1 cellular context compared by ENCODE assay signal in the genomic region with DNA sequence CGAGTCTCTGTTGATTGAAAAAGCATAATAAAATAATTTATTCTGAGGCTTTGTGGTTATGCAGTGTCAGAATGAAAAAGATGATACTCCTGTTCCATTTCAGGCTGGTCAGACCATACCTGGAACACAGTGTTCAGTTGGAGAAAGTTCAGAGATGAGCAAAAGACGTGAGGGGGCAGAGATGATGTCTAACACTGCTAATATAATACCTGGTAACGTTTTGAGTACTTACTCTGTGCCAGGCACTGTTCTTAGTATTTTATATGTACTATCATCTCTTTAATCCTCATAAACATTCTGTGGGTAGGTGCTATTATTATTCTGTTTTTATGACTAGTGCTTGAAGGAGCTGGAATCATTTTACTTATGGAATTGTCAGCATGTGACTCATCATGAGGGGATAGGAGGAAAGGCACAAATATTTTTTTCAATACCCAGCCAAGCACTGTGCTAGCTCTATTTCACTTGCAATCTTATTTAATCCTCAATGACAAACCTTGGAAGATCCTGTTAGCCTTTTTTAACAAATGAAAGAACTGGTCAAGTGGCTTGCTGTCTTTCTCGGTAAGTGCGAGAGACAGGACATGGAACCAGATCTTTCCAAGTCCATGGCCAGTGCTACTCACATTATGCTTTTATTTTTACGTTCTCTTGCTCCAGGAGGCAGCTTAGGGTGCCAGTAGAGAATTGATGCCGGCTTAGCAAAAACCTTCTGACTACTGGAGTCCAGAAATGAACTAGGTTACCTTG.
TF ChIP-seq lines count a peak whose summit lies in the region.

No MANE protein-coding gene starts in this region.

TF ChIP-seq in HEK293, 187 proteins besides CTCF, POLR2A, EP300 and RAD21 (continued from another document and continues in another):
- TF ChIP-seq, protein P1, sequence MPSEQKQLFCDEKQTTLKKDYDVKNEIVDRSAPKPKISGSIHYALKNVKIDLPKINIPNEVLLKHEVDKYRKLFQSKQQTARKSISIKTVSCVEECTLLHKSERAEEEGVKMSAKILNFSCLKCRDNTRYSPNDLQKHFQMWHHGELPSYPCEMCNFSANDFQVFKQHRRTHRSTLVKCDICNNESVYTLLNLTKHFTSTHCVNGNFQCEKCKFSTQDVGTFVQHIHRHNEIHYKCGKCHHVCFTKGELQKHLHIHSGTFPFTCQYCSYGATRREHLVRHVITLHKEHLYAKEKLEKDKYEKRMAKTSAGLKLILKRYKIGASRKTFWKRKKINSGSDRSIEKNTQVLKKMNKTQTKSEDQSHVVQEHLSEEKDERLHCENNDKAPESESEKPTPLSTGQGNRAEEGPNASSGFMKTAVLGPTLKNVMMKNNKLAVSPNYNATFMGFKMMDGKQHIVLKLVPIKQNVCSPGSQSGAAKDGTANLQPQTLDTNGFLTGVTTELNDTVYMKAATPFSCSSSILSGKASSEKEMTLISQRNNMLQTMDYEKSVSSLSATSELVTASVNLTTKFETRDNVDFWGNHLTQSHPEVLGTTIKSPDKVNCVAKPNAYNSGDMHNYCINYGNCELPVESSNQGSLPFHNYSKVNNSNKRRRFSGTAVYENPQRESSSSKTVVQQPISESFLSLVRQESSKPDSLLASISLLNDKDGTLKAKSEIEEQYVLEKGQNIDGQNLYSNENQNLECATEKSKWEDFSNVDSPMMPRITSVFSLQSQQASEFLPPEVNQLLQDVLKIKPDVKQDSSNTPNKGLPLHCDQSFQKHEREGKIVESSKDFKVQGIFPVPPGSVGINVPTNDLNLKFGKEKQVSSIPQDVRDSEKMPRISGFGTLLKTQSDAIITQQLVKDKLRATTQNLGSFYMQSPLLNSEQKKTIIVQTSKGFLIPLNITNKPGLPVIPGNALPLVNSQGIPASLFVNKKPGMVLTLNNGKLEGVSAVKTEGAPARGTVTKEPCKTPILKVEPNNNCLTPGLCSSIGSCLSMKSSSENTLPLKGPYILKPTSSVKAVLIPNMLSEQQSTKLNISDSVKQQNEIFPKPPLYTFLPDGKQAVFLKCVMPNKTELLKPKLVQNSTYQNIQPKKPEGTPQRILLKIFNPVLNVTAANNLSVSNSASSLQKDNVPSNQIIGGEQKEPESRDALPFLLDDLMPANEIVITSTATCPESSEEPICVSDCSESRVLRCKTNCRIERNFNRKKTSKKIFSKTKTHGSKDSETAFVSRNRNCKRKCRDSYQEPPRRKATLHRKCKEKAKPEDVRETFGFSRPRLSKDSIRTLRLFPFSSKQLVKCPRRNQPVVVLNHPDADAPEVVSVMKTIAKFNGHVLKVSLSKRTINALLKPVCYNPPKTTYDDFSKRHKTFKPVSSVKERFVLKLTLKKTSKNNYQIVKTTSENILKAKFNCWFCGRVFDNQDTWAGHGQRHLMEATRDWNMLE (tag by site-specific recombination; conservative IDR thresholded peaks at IDR 0.05; ENCODE audit: low read depth), result no peak
- TF ChIP-seq ZNF2 (tag by site-specific recombination; IDR thresholded peaks at IDR 0.05), result no peak
- TF ChIP-seq ZNF660 (tag by site-specific recombination; IDR thresholded peaks at IDR 0.05), result 0 out of 2 replicates have a peak, but pooled peaks have one; percentile 15
- no peak for TF ChIP-seq ZNF837 (tag by site-specific recombination; IDR thresholded peaks at IDR 0.05)
- no peak for TF ChIP-seq GFI1B (tag by site-specific recombination; IDR thresholded peaks at IDR 0.05)
- TF ChIP-seq ZSCAN30 (tag by site-specific recombination; IDR thresholded peaks at IDR 0.05), result no peak
- no peak for TF ChIP-seq ZNF112 (tag by site-specific recombination; IDR thresholded peaks at IDR 0.05)
- no peak for TF ChIP-seq ZNF302 (tag by site-specific recombination; IDR thresholded peaks at IDR 0.05; ENCODE audit: low read depth)
- TF ChIP-seq, protein P2, sequence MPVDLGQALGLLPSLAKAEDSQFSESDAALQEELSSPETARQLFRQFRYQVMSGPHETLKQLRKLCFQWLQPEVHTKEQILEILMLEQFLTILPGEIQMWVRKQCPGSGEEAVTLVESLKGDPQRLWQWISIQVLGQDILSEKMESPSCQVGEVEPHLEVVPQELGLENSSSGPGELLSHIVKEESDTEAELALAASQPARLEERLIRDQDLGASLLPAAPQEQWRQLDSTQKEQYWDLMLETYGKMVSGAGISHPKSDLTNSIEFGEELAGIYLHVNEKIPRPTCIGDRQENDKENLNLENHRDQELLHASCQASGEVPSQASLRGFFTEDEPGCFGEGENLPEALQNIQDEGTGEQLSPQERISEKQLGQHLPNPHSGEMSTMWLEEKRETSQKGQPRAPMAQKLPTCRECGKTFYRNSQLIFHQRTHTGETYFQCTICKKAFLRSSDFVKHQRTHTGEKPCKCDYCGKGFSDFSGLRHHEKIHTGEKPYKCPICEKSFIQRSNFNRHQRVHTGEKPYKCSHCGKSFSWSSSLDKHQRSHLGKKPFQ (tag by site-specific recombination; IDR thresholded peaks at IDR 0.05), result no peak
- TF ChIP-seq, protein P3, sequence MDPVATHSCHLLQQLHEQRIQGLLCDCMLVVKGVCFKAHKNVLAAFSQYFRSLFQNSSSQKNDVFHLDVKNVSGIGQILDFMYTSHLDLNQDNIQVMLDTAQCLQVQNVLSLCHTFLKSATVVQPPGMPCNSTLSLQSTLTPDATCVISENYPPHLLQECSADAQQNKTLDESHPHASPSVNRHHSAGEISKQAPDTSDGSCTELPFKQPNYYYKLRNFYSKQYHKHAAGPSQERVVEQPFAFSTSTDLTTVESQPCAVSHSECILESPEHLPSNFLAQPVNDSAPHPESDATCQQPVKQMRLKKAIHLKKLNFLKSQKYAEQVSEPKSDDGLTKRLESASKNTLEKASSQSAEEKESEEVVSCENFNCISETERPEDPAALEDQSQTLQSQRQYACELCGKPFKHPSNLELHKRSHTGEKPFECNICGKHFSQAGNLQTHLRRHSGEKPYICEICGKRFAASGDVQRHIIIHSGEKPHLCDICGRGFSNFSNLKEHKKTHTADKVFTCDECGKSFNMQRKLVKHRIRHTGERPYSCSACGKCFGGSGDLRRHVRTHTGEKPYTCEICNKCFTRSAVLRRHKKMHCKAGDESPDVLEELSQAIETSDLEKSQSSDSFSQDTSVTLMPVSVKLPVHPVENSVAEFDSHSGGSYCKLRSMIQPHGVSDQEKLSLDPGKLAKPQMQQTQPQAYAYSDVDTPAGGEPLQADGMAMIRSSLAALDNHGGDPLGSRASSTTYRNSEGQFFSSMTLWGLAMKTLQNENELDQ (tag by site-specific recombination; IDR thresholded peaks at IDR 0.05; ENCODE audit: low read depth), result no peak
- TF ChIP-seq ZNF426 (tag by site-specific recombination; IDR thresholded peaks at IDR 0.05), result no peak
- no peak for TF ChIP-seq HOXC10 (CRISPR knock-in tag; IDR thresholded peaks at IDR 0.05)
- no peak for TF ChIP-seq SALL2 (tag by site-specific recombination; IDR thresholded peaks at IDR 0.05; ENCODE audit: borderline replicate concordance)
- TF ChIP-seq FEZF1 (tag by site-specific recombination; IDR thresholded peaks at IDR 0.05), result peak; percentile 32; the same call in 1 of the 2 replicates
- TF ChIP-seq ZNF629 (tag by site-specific recombination; IDR thresholded peaks at IDR 0.05), result peak; percentile 66
- TF ChIP-seq, protein P4, sequence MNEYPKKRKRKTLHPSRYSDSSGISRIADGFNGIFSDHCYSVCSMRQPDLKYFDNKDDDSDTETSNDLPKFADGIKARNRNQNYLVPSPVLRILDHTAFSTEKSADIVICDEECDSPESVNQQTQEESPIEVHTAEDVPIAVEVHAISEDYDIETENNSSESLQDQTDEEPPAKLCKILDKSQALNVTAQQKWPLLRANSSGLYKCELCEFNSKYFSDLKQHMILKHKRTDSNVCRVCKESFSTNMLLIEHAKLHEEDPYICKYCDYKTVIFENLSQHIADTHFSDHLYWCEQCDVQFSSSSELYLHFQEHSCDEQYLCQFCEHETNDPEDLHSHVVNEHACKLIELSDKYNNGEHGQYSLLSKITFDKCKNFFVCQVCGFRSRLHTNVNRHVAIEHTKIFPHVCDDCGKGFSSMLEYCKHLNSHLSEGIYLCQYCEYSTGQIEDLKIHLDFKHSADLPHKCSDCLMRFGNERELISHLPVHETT (tag by site-specific recombination; IDR thresholded peaks at IDR 0.05), result peak; percentile 38; the same call in 1 of the 2 replicates
- TF ChIP-seq ZNF121 (tag by site-specific recombination; IDR thresholded peaks at IDR 0.05), result no peak
- TF ChIP-seq, protein P5, sequence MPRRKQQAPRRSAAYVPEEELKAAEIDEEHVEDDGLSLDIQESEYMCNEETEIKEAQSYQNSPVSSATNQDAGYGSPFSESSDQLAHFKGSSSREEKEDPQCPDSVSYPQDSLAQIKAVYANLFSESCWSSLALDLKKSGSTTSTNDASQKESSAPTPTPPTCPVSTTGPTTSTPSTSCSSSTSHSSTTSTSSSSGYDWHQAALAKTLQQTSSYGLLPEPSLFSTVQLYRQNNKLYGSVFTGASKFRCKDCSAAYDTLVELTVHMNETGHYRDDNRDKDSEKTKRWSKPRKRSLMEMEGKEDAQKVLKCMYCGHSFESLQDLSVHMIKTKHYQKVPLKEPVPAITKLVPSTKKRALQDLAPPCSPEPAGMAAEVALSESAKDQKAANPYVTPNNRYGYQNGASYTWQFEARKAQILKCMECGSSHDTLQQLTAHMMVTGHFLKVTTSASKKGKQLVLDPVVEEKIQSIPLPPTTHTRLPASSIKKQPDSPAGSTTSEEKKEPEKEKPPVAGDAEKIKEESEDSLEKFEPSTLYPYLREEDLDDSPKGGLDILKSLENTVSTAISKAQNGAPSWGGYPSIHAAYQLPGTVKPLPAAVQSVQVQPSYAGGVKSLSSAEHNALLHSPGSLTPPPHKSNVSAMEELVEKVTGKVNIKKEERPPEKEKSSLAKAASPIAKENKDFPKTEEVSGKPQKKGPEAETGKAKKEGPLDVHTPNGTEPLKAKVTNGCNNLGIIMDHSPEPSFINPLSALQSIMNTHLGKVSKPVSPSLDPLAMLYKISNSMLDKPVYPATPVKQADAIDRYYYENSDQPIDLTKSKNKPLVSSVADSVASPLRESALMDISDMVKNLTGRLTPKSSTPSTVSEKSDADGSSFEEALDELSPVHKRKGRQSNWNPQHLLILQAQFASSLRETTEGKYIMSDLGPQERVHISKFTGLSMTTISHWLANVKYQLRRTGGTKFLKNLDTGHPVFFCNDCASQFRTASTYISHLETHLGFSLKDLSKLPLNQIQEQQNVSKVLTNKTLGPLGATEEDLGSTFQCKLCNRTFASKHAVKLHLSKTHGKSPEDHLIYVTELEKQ (tag by site-specific recombination; IDR thresholded peaks at IDR 0.05; ENCODE audit: borderline replicate concordance), result 0 out of 2 replicates have a peak, but pooled peaks have one; percentile 46
- TF ChIP-seq OVOL3 (tag by site-specific recombination; IDR thresholded peaks at IDR 0.05), result no peak
- TF ChIP-seq ZBTB48 (tag by site-specific recombination; IDR thresholded peaks at IDR 0.05), result no peak
- peak; percentile 60 for TF ChIP-seq ZNF600 (tag by site-specific recombination; IDR thresholded peaks at IDR 0.05)
- TF ChIP-seq ZNF169 (tag by site-specific recombination; IDR thresholded peaks at IDR 0.05), result no peak
- TF ChIP-seq PRDM1 (tag by site-specific recombination; IDR thresholded peaks at IDR 0.05), result peak; percentile 70
- TF ChIP-seq ZNF768 (tag by site-specific recombination; IDR thresholded peaks at IDR 0.05), result no peak
- no peak for TF ChIP-seq ZNF175 (tag by site-specific recombination; IDR thresholded peaks at IDR 0.05)
- peak; percentile 37; the same call in 1 of the 2 replicates for TF ChIP-seq SP7 (tag by site-specific recombination; IDR thresholded peaks at IDR 0.05)
- TF ChIP-seq ZNF155 (tag by site-specific recombination; IDR thresholded peaks at IDR 0.05), result no peak
- no peak for TF ChIP-seq ZNF394 (tag by site-specific recombination; IDR thresholded peaks at IDR 0.05; ENCODE audit: borderline replicate concordance)
- no peak for TF ChIP-seq REPIN1 (tag by site-specific recombination; IDR thresholded peaks at IDR 0.05; ENCODE audit: low read depth)
- TF ChIP-seq BCL11A (tag by site-specific recombination; IDR thresholded peaks at IDR 0.05; ENCODE audit: low read depth), result peak; percentile 67; the same call in 1 of the 2 replicates
- TF ChIP-seq, protein P6, sequence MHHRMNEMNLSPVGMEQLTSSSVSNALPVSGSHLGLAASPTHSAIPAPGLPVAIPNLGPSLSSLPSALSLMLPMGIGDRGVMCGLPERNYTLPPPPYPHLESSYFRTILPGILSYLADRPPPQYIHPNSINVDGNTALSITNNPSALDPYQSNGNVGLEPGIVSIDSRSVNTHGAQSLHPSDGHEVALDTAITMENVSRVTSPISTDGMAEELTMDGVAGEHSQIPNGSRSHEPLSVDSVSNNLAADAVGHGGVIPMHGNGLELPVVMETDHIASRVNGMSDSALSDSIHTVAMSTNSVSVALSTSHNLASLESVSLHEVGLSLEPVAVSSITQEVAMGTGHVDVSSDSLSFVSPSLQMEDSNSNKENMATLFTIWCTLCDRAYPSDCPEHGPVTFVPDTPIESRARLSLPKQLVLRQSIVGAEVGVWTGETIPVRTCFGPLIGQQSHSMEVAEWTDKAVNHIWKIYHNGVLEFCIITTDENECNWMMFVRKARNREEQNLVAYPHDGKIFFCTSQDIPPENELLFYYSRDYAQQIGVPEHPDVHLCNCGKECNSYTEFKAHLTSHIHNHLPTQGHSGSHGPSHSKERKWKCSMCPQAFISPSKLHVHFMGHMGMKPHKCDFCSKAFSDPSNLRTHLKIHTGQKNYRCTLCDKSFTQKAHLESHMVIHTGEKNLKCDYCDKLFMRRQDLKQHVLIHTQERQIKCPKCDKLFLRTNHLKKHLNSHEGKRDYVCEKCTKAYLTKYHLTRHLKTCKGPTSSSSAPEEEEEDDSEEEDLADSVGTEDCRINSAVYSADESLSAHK (tag by site-specific recombination; IDR thresholded peaks at IDR 0.05), result no peak
- TF ChIP-seq ZFHX2 (tag by site-specific recombination; conservative IDR thresholded peaks at IDR 0.05), result no peak
- TF ChIP-seq ZNF555 (tag by site-specific recombination; conservative IDR thresholded peaks at IDR 0.05), result no peak
- no peak for TF ChIP-seq ZNF404 (tag by site-specific recombination; IDR thresholded peaks at IDR 0.05)
- TF ChIP-seq KLF10 (tag by site-specific recombination; IDR thresholded peaks at IDR 0.05), result no peak
- no peak; the same call in 1 of the 2 replicates for TF ChIP-seq ZNF558 (tag by site-specific recombination; IDR thresholded peaks at IDR 0.05)
- TF ChIP-seq, protein P7, sequence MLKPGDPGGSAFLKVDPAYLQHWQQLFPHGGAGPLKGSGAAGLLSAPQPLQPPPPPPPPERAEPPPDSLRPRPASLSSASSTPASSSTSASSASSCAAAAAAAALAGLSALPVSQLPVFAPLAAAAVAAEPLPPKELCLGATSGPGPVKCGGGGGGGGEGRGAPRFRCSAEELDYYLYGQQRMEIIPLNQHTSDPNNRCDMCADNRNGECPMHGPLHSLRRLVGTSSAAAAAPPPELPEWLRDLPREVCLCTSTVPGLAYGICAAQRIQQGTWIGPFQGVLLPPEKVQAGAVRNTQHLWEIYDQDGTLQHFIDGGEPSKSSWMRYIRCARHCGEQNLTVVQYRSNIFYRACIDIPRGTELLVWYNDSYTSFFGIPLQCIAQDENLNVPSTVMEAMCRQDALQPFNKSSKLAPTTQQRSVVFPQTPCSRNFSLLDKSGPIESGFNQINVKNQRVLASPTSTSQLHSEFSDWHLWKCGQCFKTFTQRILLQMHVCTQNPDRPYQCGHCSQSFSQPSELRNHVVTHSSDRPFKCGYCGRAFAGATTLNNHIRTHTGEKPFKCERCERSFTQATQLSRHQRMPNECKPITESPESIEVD (tag by site-specific recombination; IDR thresholded peaks at IDR 0.05), result peak; percentile 79
- TF ChIP-seq, protein P8, sequence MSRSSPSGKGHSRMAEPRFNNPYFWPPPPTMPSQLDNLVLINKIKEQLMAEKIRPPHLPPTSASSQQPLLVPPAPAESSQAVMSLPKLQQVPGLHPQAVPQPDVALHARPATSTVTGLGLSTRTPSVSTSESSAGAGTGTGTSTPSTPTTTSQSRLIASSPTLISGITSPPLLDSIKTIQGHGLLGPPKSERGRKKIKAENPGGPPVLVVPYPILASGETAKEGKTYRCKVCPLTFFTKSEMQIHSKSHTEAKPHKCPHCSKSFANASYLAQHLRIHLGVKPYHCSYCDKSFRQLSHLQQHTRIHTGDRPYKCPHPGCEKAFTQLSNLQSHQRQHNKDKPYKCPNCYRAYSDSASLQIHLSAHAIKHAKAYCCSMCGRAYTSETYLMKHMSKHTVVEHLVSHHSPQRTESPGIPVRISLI (tag by site-specific recombination; IDR thresholded peaks at IDR 0.05), result peak; percentile 73; the same call in 1 of the 2 replicates
- no peak for TF ChIP-seq ZNF701 (tag by site-specific recombination; IDR thresholded peaks at IDR 0.05)
